8 cellular contexts compared by ENCODE assay signal in the genomic region with DNA sequence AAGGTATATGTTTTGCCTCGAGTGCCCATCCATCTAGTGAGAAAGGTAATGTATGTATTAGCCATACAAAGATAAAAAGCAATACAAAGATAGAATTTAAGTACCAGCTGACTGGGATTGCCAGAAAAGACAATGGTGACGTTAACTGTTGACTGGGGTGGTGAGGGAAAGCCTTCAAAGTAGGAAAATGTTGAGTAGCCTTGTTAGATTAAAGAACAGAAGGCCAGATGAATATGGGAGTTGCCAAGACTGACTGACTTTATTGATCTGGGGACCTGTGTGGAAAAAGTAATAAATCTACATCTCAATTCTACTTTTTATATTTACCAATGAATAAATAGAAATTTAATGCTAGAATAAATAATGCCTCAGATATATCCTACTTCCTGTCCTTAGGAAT.
"Had no signal": no experiment of that assay in that cellular context is flagged by ENCODE, and none has a peak within 500 bp of the region (broad histone marks: within the 10 kb centered on the region; RNA-seq: fewer than 3 reads in every experiment).

No MANE protein-coding gene starts in this region.

- H3K4me3 ChIP-seq: GM12878 had no signal

- DNase-seq: GDM1, GF-D8 had no signal

- FAIRE-seq: G401.6, GM12878, GM12891, GM12892, GM18507, GM19239 had no signal

- ATAC-seq: GM12878 had no signal
